Comparison of ENCODE assay signal across 18 cellular contexts in the genomic region with DNA sequence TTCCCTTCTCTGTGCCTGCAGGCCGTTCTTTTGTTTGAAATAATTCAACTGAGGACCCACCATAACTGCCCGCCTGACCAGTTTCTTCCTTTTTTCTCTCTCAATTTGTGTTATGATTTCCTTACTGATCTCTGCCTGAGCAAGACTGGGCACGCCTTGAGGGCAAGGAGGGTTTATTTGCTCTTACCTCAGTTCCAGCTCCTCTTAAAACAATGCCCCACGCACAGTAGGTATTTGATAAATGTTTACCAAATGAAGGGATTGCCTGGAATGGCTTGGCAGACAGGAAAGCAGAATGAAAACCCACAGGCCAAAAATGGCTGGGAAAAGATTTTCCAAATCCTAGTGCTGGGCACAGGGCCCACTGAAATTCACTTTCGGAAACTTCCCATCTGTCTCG. TPM values are rescaled to one million over a fixed set of nuclear protein-coding genes. Genes with fewer than 3 reads are reported as not detected.
"Had no signal": no experiment of that assay in that cellular context is flagged by ENCODE, and none has a peak within 500 bp of the region (broad histone marks: within the 10 kb centered on the region; RNA-seq: fewer than 3 reads in every experiment).

No MANE protein-coding gene starts in this region.

RNA-seq across cellular contexts. Expression of gene MCCD1, which starts 41.1 kb away (rescaled TPM):
- total RNA-seq: activated naive CD8-positive, alpha-beta T cell treated with anti-CD3 and anti-CD28 coated beads, Interleukin-2, amount 10 ng/mL, durations not matched to agents 7 days and 5 days; ascending aorta; chondrocyte; endothelial cell of umbilical vein; esophagus mucosa; heart left ventricle; left lung; lower lobe of right lung; mononuclear cell; natural killer cell; occipital lobe; pulmonary artery endothelial cell; right atrium auricular region; smooth muscle cell; stomach; T-helper 2 cell treated with Interferon-gamma antibody and Interleukin-4, amounts not matched to agents 100 ng/mL and 5 ng/mL, for 36 hours; upper lobe of right lung had no signal
- polyA plus RNA-seq: endothelial cell of umbilical vein, heart left ventricle, immature natural killer cell, smooth muscle cell, stomach had no signal

RNA-seq across cellular contexts. Expression of gene ATP6V1G2, which starts 58.7 kb away (rescaled TPM):
- total RNA-seq: ascending aorta, esophagus mucosa had no signal
- polyA plus RNA-seq: immature natural killer cell had no signal
